In the genomic region with DNA sequence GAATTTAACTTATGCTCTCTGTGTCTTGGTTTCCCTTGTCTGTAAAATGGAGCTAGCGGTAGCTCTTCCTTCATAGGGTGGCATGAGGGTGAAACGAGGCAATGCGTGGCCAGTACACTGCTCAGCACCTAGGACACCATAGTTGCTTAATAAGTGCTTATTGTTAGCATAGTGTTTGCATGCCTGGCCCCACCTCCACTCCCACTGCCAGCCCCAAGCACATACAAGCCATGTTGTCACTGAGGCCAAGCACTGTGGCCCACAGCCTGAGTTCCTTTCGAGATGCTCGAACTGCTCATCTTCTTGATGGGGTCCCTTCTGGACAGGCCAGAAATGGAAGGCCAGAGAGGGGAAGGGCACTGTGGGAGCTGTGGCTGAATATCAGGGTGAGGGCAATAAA, we compare ENCODE assay signal across 8 cellular contexts. TPM values are rescaled to one million over a fixed set of nuclear protein-coding genes. Genes with fewer than 3 reads are reported as not detected.
DNase-seq lines count a peak whose midpoint lies in the region; ATAC-seq and TF ChIP-seq lines count a peak whose summit lies in the region.

No MANE protein-coding gene starts in this region.

- no peak for DNase-seq in GM12864 (ENCODE audit: low read depth)
- peak; percentile 65 for DNase-seq in endodermal cell
- no peak for DNase-seq in trophoblast cell
- DNase-seq in activated gamma-delta T cell treated with Interleukin-2 at 50 U/mL for 16 hours, result no peak
- no peak for DNase-seq in NCI-H510A treated with DMSO at 0.1 percent for 48 hours (lab: John Stamatoyannopoulos, UW)
- no peak for DNase-seq in AG08395 (ENCODE audit: low spot score)

- no peak for TF ChIP-seq CTCF in GM12864 (IDR thresholded peaks at IDR 0.05; ENCODE audit: low read depth, low read length, missing control alignments)
- TF ChIP-seq CTCF in OCI-LY3 (IDR thresholded peaks at IDR 0.05; ENCODE audit: low read depth, low read length), result no peak
- TF ChIP-seq CTCF in endodermal cell (conservative IDR thresholded peaks at IDR 0.05), result no peak

- H4K20me1 ChIP-seq in OCI-LY3 (ENCODE audit: insufficient read depth, low read length), result 0 out of 2 replicates have a peak, but pooled peaks cover 3% of the 10 kb centered on the region

- H3K18ac ChIP-seq in trophoblast cell (ENCODE audit: low read length), result no peak overlapping the region

- no peaks in the 10 kb centered on the region for H3K9me3 Mint-ChIP-seq in endodermal cell

- no peak overlapping the region for H2BK12ac ChIP-seq in trophoblast cell (ENCODE audit: low read length)

- no peak overlapping the region for H3K23ac ChIP-seq in trophoblast cell (ENCODE audit: low read length)

- H3K9me3 ChIP-seq in OCI-LY3 (ENCODE audit: insufficient read depth, low read length) (no peaks in the 10 kb centered on the region), endodermal cell (ENCODE audit: control insufficient read depth, low read length) (no peaks in the 10 kb centered on the region), trophoblast cell (ENCODE audit: insufficient read depth, low read depth, low read length) (no peaks in the 10 kb centered on the region)

- H3K9ac ChIP-seq in OCI-LY3 (ENCODE audit: low read length) (peak overlapping the region; percentile 84), endodermal cell (ENCODE audit: extremely low read depth, low read length, poor library complexity, severe bottlenecking) (peak overlapping the region; percentile 79), trophoblast cell (ENCODE audit: low read length) (no peak overlapping the region)

- H3K4me3 ChIP-seq in GM12864 (ENCODE audit: low read depth, low read length) (peak overlapping the region; percentile 70), OCI-LY3 (ENCODE audit: low read length) (peak overlapping the region; percentile 96), endodermal cell (ENCODE audit: low read length) (peak overlapping the region; percentile 96), trophoblast cell (ENCODE audit: low read depth, low read length) (no peak overlapping the region)

- H3K36me3 ChIP-seq in OCI-LY3 (replicated peaks; ENCODE audit: low read depth, low read length) (peaks cover 38% of the 10 kb centered on the region), endodermal cell (ENCODE audit: control insufficient read depth, insufficient read depth, low read length) (peaks cover 37% of the 10 kb centered on the region), trophoblast cell (ENCODE audit: control insufficient read depth in 1 of 2, insufficient read depth in 2 of 2, low read length in 2 of 2) (peaks cover 30 to 33% of the 10 kb centered on the region in 2 experiments)

- H3K27ac Mint-ChIP-seq in endodermal cell, result peak overlapping the region; percentile 86

- no peaks in the 10 kb centered on the region for H3K27me3 Mint-ChIP-seq in endodermal cell (ENCODE audit: insufficient read depth)

- no peak for ATAC-seq in HG03354 (IDR thresholded peaks at IDR 0.05; ENCODE audit: poor library complexity, severe bottlenecking, unreplicated experiment)

- peaks cover 5% of the 10 kb centered on the region for H3K79me1 ChIP-seq in trophoblast cell (ENCODE audit: low read length)

- H3K4me3 Mint-ChIP-seq in endodermal cell, result peak overlapping the region; percentile 88

- WGBS in endodermal cell (ENCODE audit: insufficient coverage in 1 of 2, insufficient read length in 1 of 2), 2 experiments, result 84 to 90% methylated on average over 4 to 5 of the region's 5 CpGs
- WGBS in trophoblast cell (ENCODE audit: extremely low coverage, insufficient coverage, insufficient read length), result no CpG with 5 or more reads among the region's 5 CpGs

- H3K79me2 ChIP-seq in OCI-LY3 (ENCODE audit: low read length), result peaks cover 12% of the 10 kb centered on the region
- H3K79me2 ChIP-seq in trophoblast cell (ENCODE audit: control insufficient read depth, insufficient read depth, low read length, poor library complexity), result peaks cover 5% of the 10 kb centered on the region

- H3K27me3 ChIP-seq in OCI-LY3 (ENCODE audit: low read depth, low read length) (no peaks in the 10 kb centered on the region), endodermal cell (ENCODE audit: control insufficient read depth, insufficient read depth, low read length, poor library complexity, severe bottlenecking) (no peaks in the 10 kb centered on the region), trophoblast cell (ENCODE audit: insufficient read depth, low read length) (no peaks in the 10 kb centered on the region)

- H2BK5ac ChIP-seq in trophoblast cell (ENCODE audit: low read depth, low read length, poor library complexity), result no peak overlapping the region

- peak overlapping the region; percentile 78 for H4K91ac ChIP-seq in trophoblast cell (ENCODE audit: low read depth, low read length)

- H3K36me3 Mint-ChIP-seq in endodermal cell (ENCODE audit: low read depth), result peaks cover 24% of the 10 kb centered on the region

- no peak overlapping the region for H3K14ac ChIP-seq in trophoblast cell (ENCODE audit: low read length)

- H4K12ac ChIP-seq in trophoblast cell (ENCODE audit: low read depth, low read length), result no peak overlapping the region

- no peak overlapping the region for H4K8ac ChIP-seq in trophoblast cell (ENCODE audit: low read depth, low read length)

- no peak overlapping the region for H2AFZ ChIP-seq in OCI-LY3 (ENCODE audit: low read depth, low read length)
- H2AFZ ChIP-seq in trophoblast cell (ENCODE audit: insufficient read depth, low read length, poor library complexity), result no peak overlapping the region

- H3K27ac ChIP-seq in OCI-LY3 (ENCODE audit: low read length) (peak overlapping the region; percentile 49), endodermal cell (ENCODE audit: low read depth, low read length) (no peak overlapping the region), trophoblast cell (ENCODE audit: low read depth, low read length) (no peak overlapping the region)

- H3K4ac ChIP-seq in trophoblast cell (ENCODE audit: low read depth, low read length), result no peak overlapping the region

- no peak overlapping the region for H2BK120ac ChIP-seq in trophoblast cell (ENCODE audit: insufficient read depth, low read length, poor library complexity)

- no peak overlapping the region for H2AK5ac ChIP-seq in trophoblast cell (ENCODE audit: low read length)

- peaks cover 31% of the 10 kb centered on the region for H3K4me1 ChIP-seq in OCI-LY3 (ENCODE audit: low read length)
- peaks cover 4% of the 10 kb centered on the region for H3K4me1 ChIP-seq in endodermal cell (ENCODE audit: control insufficient read depth, insufficient read depth, low read length)
- H3K4me1 ChIP-seq in trophoblast cell (ENCODE audit: control insufficient read depth in 1 of 2, insufficient read depth in 2 of 2, low read length in 2 of 2), result peaks cover 8 to 9% of the 10 kb centered on the region in 2 experiments

- H3K4me1 Mint-ChIP-seq in endodermal cell, result peaks cover 11% of the 10 kb centered on the region

- H3K4me2 ChIP-seq in OCI-LY3 (ENCODE audit: low read length), result peak overlapping the region; percentile 85
- H3K4me2 ChIP-seq in trophoblast cell (ENCODE audit: low read length), result peak overlapping the region; percentile 94

RNA-seq across cellular contexts. Expression of gene FICD, which starts 0.8 kb away (rescaled TPM):
- 1 to 10 TPM; 6.2 to 6.8 TPM for total RNA-seq in endodermal cell
- polyA plus RNA-seq in endodermal cell (2013, experiment 1 of 2), result 5.3 TPM
- 4.9 TPM for polyA plus RNA-seq in endodermal cell (2013, experiment 2 of 2)
- 4.6 TPM in 2 replicates for polyA plus RNA-seq in trophoblast cell (2013)

RNA-seq across cellular contexts. Expression of gene SART3, which starts 45.1 kb away (rescaled TPM):
- total RNA-seq in endodermal cell, result 10 to 100 TPM; 83.5 to 86.2 TPM
- polyA plus RNA-seq in endodermal cell (2013, experiment 1 of 2), result 57.5 TPM
- 50.7 TPM for polyA plus RNA-seq in endodermal cell (2013, experiment 2 of 2)
- 32.5 and 34.0 TPM in 2 replicates for polyA plus RNA-seq in trophoblast cell (2013)

RNA-seq across cellular contexts. Expression of gene ISCU, which starts 46.5 kb away (rescaled TPM):
- total RNA-seq in endodermal cell, result 10 to 100 TPM; 63.1 to 66.0 TPM
- 92.4 TPM for polyA plus RNA-seq in endodermal cell (2013, experiment 1 of 2)
- 96.3 TPM for polyA plus RNA-seq in endodermal cell (2013, experiment 2 of 2)
- polyA plus RNA-seq in trophoblast cell (2013), result 154 and 158 TPM in 2 replicates
